ENCODE assay signal across 27 cellular contexts in the genomic region with DNA sequence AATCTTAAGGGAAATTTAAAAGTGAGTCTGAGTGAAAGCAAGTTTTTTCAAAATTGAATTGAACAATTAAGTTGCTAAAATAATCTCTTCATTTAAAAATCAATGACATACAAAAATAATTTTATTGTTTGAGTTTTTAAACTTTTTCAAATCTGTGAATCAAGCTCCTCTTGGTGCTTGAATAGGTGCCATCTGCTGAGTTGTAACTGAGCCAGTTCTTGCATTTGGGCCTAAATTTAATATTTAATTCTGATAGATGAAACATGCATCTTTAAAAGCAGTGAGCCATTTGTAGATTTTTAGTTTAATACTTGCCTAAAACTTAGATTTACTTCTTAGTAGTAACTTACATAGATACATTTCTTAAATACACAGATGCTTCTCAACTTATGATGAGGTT. TPM values are rescaled to one million over a fixed set of nuclear protein-coding genes. Genes with fewer than 3 reads are reported as not detected.
DNase-seq lines count a peak whose midpoint lies in the region; ATAC-seq, FAIRE-seq and TF ChIP-seq lines count a peak whose summit lies in the region.
"Had no signal": no experiment of that assay in that cellular context is flagged by ENCODE, and none has a peak within 500 bp of the region (broad histone marks: within the 10 kb centered on the region; RNA-seq: fewer than 3 reads in every experiment).

No MANE protein-coding gene starts in this region.

- H3K27me3 ChIP-seq in mammary epithelial cell (ENCODE audit: insufficient read depth, low read length): no peaks in the 10 kb centered on the region
- H3K27me3 ChIP-seq: BLaER1 treated with 17β-estradiol and CSF1 and Interleukin-3, amounts not matched to agents 10 nM and 100 nM had no signal

- intact Hi-C loops in mammary epithelial cell (cut with micrococcal nuclease): loop anchor here (10.0 kb wide), 2 partner anchors 176 to 336 kb away; partner anchors contain the start of gene TLE1

- DNase-seq in DMS 273 (lab: John Stamatoyannopoulos, UW; ENCODE audit: unreplicated experiment): peak; percentile 41
- DNase-seq in DMS 273 treated with DMSO at 0.1 percent for 48 hours (lab: John Stamatoyannopoulos, UW): no peak
- DNase-seq in G401 (ENCODE audit: low spot score): peak; percentile 70
- DNase-seq in mammary epithelial cell: no peak
- DNase-seq in cortex of kidney (lab: John Stamatoyannopoulos, UW): no peak
- DNase-seq in 8988T: no peak
- DNase-seq: CD4-positive, alpha-beta T cell; GDM1; H9; KG1; MM.1S; NCI-H2081; NCI-H526; NCI-H82; NK-92 treated with Interleukin-12 subunit alpha and Interleukin-12 subunit beta, amount 100 ng/mL, for 24 hours; PC-3; SHP77; SW 1271 had no signal

- H3K27ac ChIP-seq in mammary epithelial cell (ENCODE audit: insufficient read depth, low read depth, low read length): peak overlapping the region; percentile 4
- H3K27ac ChIP-seq: BLaER1 treated with 17β-estradiol and CSF1 and Interleukin-3, amounts not matched to agents 10 nM and 100 nM had no signal

- no peaks in the 10 kb centered on the region for H3K36me3 ChIP-seq in mammary epithelial cell (ENCODE audit: insufficient read depth, low read length)
- H3K36me3 ChIP-seq: BLaER1 treated with 17β-estradiol and CSF1 and Interleukin-3, amounts not matched to agents 10 nM and 100 nM had no signal

- H3K4me2 ChIP-seq in mammary epithelial cell (ENCODE audit: insufficient read depth, low read depth, low read length): no peak overlapping the region
- H3K4me2 ChIP-seq: BLaER1 treated with 17β-estradiol and CSF1 and Interleukin-3, amounts not matched to agents 10 nM and 100 nM; GM23338 had no signal

- peak; percentile 84 for FAIRE-seq in islet of Langerhans (lab: Jason Lieb, UNC)
- FAIRE-seq: D721Med, GM12891, HTR-8/SVneo had no signal

- H3K79me2 ChIP-seq in mammary epithelial cell (ENCODE audit: insufficient read depth, low read length): no peaks in the 10 kb centered on the region

- H4K20me1 ChIP-seq in mammary epithelial cell (ENCODE audit: insufficient read depth, low read length): no peaks in the 10 kb centered on the region
- H4K20me1 ChIP-seq: BLaER1 treated with 17β-estradiol and CSF1 and Interleukin-3, amounts not matched to agents 10 nM and 100 nM had no signal

- H3K9me3 ChIP-seq in mammary epithelial cell (replicated peaks; ENCODE audit: insufficient read depth, low read length): no peaks in the 10 kb centered on the region

- ATAC-seq in GM21529 (IDR thresholded peaks at IDR 0.05; ENCODE audit: unreplicated experiment): no peak
- ATAC-seq: GM23338 had no signal

- peaks cover 15% of the 10 kb centered on the region for H3K4me1 ChIP-seq in mammary epithelial cell (ENCODE audit: insufficient read depth, low read length)
- H3K4me1 ChIP-seq: BLaER1 treated with 17β-estradiol and CSF1 and Interleukin-3, amounts not matched to agents 10 nM and 100 nM had no signal

- no TSS peak for BruUV-seq in mammary epithelial cell (replicated peaks; lab: Mats Ljungman, UMichigan)

- H3K9ac ChIP-seq in mammary epithelial cell (ENCODE audit: insufficient read depth, low read length): no peak overlapping the region
- H3K9ac ChIP-seq: BLaER1 treated with 17β-estradiol and CSF1 and Interleukin-3, amounts not matched to agents 10 nM and 100 nM had no signal

- in situ Hi-C loops in G401 (cut with HindIII; ENCODE audit: low sequenced_read_pairs) (no loop called here), mammary epithelial cell (cut with MboI; ENCODE audit: low sequenced_read_pairs in 2 of 2) (no loop called here)

- dilution Hi-C loops in mammary epithelial cell (cut with HindIII; ENCODE audit: low sequenced_read_pairs): no loop called here

- no peak overlapping the region for H3K4me3 ChIP-seq in mammary epithelial cell (replicated peaks in 1 of 3; ENCODE audit: insufficient read depth in 1 of 3, low read depth in 2 of 3, low read length in 3 of 3)
- H3K4me3 ChIP-seq: BLaER1 treated with 17β-estradiol and CSF1 and Interleukin-3, amounts not matched to agents 10 nM and 100 nM; GM23338 had no signal

- CTCF ChIA-PET in mammary epithelial cell (lab: Charles Lee; ENCODE audit: low non-redundant PET): no interaction called here

- TF ChIP-seq CTCF in mammary epithelial cell (conservative IDR thresholded peaks at IDR 0.05 in 1 of 2, IDR thresholded peaks at IDR 0.05 in 1 of 2; ENCODE audit: extremely low read depth in 1 of 2, insufficient read depth in 1 of 2, low read depth in 1 of 2, low read length in 2 of 2): no peak

- H2AFZ ChIP-seq in mammary epithelial cell (ENCODE audit: low read depth, low read length): no peak overlapping the region
- H2AFZ ChIP-seq: GM23338 had no signal

RNA-seq across cellular contexts. Expression of gene SPATA31D1, which starts 31.8 kb away (rescaled TPM):
- total RNA-seq in G401 (2014; rRNA removed; shearing (Covaris generic)): not detected in 2 replicates
- not detected for total RNA-seq in mammary epithelial cell
- not detected for polyA plus RNA-seq in mammary epithelial cell
- not detected for polyA minus RNA-seq in mammary epithelial cell
- total RNA-seq: CD4-positive, alpha-beta T cell; GM23338; H9; PC-3; RPMI7951; SK-MEL-5 had no signal
- polyA plus RNA-seq: GM23338 had no signal

Comparison
In these comparisons a context has a peak if more than half of its experiments do, and no peak if none do; other contexts are left out.
1. DNase-seq: peak in DMS 273 (single experiment) and G401 (single experiment); none in DMS 273 treated with DMSO at 0.1 percent for 48 hours (single experiment), mammary epithelial cell (single experiment), cortex of kidney (single experiment) and 8988T (single experiment).